8 cellular contexts compared by ENCODE assay signal in the genomic region with DNA sequence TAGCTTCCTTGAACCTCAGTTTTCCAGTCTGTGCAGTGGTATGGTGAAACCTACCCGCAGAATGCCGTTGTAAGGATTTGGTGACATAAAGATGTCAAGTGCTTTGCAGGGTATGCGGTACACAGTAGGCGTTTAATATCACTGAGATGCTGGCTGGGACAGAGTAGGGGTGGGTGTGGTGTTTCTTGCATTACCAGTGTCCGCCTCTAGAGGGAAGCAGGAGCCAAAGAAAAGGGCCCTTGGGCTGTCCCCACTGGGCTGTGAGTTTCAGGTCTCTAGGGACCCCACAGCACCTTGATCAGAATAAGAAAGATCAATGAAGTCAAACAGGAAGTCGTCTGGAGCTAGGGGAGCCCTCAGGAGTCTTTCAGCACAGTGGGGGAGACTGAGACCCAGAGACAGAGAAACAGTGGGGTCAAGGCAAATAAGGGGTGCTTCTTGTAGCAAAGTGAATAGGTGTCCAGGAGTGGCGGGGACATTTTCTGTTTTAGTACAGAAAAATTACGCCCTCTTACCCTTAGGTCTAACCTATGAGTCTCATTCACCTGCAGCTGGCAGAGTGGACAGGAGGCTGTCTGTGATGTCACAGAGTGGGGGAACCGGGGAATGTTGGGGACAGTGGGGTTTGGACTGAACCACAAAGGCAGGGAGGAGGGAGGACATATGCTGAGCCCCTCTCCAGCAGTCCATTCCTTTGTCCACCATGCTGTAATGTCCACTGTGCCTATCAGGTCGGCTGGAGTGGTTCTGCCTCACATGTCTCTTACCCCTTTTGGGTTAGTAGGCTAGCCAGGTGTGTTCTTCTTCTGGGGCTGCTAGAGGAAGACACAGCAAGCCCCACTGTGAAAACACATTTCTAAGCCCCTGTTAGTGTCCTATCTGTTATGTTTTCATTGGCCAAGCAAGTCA. TPM values are rescaled to one million over a fixed set of nuclear protein-coding genes. Genes with fewer than 3 reads are reported as not detected.
DNase-seq lines count a peak whose midpoint lies in the region; ATAC-seq and TF ChIP-seq lines count a peak whose summit lies in the region.

No MANE protein-coding gene starts in this region.

- no peaks in the 10 kb centered on the region for H3K4me1 Mint-ChIP-seq in chondrocyte (ENCODE audit: low read depth)

- DNase-seq in Daoy (ENCODE audit: low read depth) (peak; percentile 62), M059J (ENCODE audit: low read depth) (peak; percentile 46), chondrocyte (ENCODE audit: low spot score) (no peak), lung microvascular endothelial cell (ENCODE audit: low read depth in 2 of 2) (peak; percentile 49 to 57), NCI-H187 treated with DMSO at 0.1 percent for 48 hours (lab: John Stamatoyannopoulos, UW) (no peak)
- DNase-seq in activated CD4-positive, alpha-beta T cell treated with anti-CD3 and anti-CD28 coated beads for 24 hours (ENCODE audit: low read depth in 2 of 2): peak; percentile 56 to 57
- peak; percentile 41 for DNase-seq in stimulated activated CD8-positive, alpha-beta memory T cell treated with anti-CD3 and anti-CD28 coated beads, Interleukin-4, amount 100 ng/mL, for 24 hours (ENCODE audit: low read depth)

- peak; percentile 69 for ATAC-seq in GM21717 (IDR thresholded peaks at IDR 0.05; ENCODE audit: unreplicated experiment)

- no peak overlapping the region for H3K27ac Mint-ChIP-seq in chondrocyte (ENCODE audit: unreplicated experiment)

- H3K36me3 Mint-ChIP-seq in chondrocyte (ENCODE audit: low read depth): no peaks in the 10 kb centered on the region

- H3K27me3 Mint-ChIP-seq in chondrocyte (ENCODE audit: low read depth): peaks cover 19% of the 10 kb centered on the region

- TF ChIP-seq CTCF in chondrocyte (IDR thresholded peaks at IDR 0.05): peak; percentile 90

- H3K9me3 Mint-ChIP-seq in chondrocyte (ENCODE audit: low read depth): no peaks in the 10 kb centered on the region

- H3K4me3 Mint-ChIP-seq in chondrocyte (ENCODE audit: unreplicated experiment): no peak overlapping the region

RNA-seq across cellular contexts. Expression of gene TEX53, which starts 4.7 kb away (rescaled TPM):
- not detected in 2 replicates for total RNA-seq in Daoy (2014; rRNA removed; shearing (Covaris generic))
- total RNA-seq in M059J (2014; rRNA removed; shearing (Covaris generic)): not detected in 2 replicates
- total RNA-seq in chondrocyte: not detected in 3 replicates
- total RNA-seq in lung microvascular endothelial cell: not detected in 2 replicates

RNA-seq across cellular contexts. Expression of gene TEX48, which starts 19.7 kb away (rescaled TPM):
- total RNA-seq in Daoy (2014; rRNA removed; shearing (Covaris generic)): not detected in 2 replicates
- not detected in 2 replicates for total RNA-seq in M059J (2014; rRNA removed; shearing (Covaris generic))
- not detected in 3 replicates for total RNA-seq in chondrocyte
- total RNA-seq in lung microvascular endothelial cell: not detected in 2 replicates

RNA-seq across cellular contexts. Expression of gene TMEM268, which starts 51.2 kb away (rescaled TPM):
- total RNA-seq in Daoy (2014; rRNA removed; shearing (Covaris generic)): 5.5 and 7.7 TPM in 2 replicates
- total RNA-seq in M059J (2014; rRNA removed; shearing (Covaris generic)): 5.3 and 8.3 TPM in 2 replicates
- total RNA-seq in chondrocyte (10.7 to 21.5 TPM (median 19.0 TPM) in 3 replicates), lung microvascular endothelial cell (3.5 and 4.8 TPM in 2 replicates)

Comparison
In these comparisons a context has a peak if more than half of its experiments do, and no peak if none do; other contexts are left out.
1. DNase-seq: peak in Daoy (single experiment), M059J (single experiment), activated CD4-positive, alpha-beta T cell treated with anti-CD3 and anti-CD28 coated beads for 24 hours (2 of 2), lung microvascular endothelial cell (2 of 2) and stimulated activated CD8-positive, alpha-beta memory T cell treated with anti-CD3 and anti-CD28 coated beads, Interleukin-4, amount 100 ng/mL, for 24 hours (single experiment); none in chondrocyte (single experiment) and NCI-H187 treated with DMSO at 0.1 percent for 48 hours (single experiment).